Comparison of ENCODE assay signal across 1 cellular context in the genomic region with DNA sequence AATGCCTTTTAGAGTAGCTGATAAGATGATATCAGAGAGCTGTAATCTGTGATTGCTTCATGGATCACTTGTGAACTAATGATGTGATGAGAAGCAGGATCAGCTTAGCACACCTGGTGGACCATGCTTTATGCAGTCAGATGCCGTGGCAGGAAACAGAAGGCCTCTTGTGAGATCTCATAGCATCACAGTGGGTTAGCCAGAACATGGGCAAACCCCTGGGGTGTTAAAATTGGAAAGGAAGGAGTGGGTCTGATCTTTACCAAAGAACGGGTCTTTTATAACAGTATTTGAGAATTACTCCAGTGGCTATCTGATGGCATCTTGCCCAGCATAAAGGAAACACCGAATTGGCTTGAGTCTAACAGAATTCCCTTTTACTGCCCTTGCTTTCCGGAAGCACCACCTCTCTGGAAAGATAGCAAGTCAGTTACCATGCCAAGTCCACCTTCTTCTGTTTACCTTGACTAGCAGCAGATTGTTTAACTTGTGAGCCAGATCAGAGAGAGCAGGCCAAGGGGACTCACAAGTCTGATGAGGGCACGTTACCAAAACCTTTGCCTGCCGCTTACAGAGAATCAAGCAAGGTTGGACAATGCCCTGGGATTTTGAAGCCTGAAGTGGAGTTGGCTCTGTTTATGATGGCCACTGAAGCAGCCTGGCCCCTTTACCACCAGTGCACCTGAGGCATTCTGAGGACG.
TF ChIP-seq lines count a peak whose summit lies in the region.

No MANE protein-coding gene starts in this region.

TF ChIP-seq in HepG2, 621 proteins besides CTCF, POLR2A, EP300 and RAD21 (continued from another document and continues in another):
- no peak for TF ChIP-seq KIAA2018 (CRISPR knock-in tag; IDR thresholded peaks at IDR 0.05; ENCODE audit: borderline replicate concordance)
- TF ChIP-seq MEIS2 (CRISPR knock-in tag; IDR thresholded peaks at IDR 0.05): no peak
- TF ChIP-seq, protein P1, sequence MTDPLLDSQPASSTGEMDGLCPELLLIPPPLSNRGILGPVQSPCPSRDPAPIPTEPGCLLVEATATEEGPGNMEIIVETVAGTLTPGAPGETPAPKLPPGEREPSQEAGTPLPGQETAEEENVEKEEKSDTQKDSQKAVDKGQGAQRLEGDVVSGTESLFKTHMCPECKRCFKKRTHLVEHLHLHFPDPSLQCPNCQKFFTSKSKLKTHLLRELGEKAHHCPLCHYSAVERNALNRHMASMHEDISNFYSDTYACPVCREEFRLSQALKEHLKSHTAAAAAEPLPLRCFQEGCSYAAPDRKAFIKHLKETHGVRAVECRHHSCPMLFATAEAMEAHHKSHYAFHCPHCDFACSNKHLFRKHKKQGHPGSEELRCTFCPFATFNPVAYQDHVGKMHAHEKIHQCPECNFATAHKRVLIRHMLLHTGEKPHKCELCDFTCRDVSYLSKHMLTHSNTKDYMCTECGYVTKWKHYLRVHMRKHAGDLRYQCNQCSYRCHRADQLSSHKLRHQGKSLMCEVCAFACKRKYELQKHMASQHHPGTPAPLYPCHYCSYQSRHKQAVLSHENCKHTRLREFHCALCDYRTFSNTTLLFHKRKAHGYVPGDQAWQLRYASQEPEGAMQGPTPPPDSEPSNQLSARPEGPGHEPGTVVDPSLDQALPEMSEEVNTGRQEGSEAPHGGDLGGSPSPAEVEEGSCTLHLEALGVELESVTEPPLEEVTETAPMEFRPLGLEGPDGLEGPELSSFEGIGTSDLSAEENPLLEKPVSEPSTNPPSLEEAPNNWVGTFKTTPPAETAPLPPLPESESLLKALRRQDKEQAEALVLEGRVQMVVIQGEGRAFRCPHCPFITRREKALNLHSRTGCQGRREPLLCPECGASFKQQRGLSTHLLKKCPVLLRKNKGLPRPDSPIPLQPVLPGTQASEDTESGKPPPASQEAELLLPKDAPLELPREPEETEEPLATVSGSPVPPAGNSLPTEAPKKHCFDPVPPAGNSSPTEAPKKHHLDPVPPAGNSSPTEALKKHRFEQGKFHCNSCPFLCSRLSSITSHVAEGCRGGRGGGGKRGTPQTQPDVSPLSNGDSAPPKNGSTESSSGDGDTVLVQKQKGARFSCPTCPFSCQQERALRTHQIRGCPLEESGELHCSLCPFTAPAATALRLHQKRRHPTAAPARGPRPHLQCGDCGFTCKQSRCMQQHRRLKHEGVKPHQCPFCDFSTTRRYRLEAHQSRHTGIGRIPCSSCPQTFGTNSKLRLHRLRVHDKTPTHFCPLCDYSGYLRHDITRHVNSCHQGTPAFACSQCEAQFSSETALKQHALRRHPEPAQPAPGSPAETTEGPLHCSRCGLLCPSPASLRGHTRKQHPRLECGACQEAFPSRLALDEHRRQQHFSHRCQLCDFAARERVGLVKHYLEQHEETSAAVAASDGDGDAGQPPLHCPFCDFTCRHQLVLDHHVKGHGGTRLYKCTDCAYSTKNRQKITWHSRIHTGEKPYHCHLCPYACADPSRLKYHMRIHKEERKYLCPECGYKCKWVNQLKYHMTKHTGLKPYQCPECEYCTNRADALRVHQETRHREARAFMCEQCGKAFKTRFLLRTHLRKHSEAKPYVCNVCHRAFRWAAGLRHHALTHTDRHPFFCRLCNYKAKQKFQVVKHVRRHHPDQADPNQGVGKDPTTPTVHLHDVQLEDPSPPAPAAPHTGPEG (CRISPR knock-in tag; IDR thresholded peaks at IDR 0.05): no peak
- peak; percentile 56; the same call in 1 of the 2 replicates for TF ChIP-seq TBX2 (CRISPR knock-in tag; IDR thresholded peaks at IDR 0.05; ENCODE audit: borderline replicate concordance)
- TF ChIP-seq ZNF20 (CRISPR knock-in tag; IDR thresholded peaks at IDR 0.05): no peak
- peak; percentile 38; the same call in 1 of the 2 replicates for TF ChIP-seq DMAP1 (CRISPR knock-in tag; IDR thresholded peaks at IDR 0.05)
- TF ChIP-seq ATF5 (CRISPR knock-in tag; IDR thresholded peaks at IDR 0.05; ENCODE audit: low read depth): no peak
- no peak for TF ChIP-seq ELF4 (CRISPR knock-in tag; IDR thresholded peaks at IDR 0.05; ENCODE audit: borderline replicate concordance)
- peak; percentile 42; the same call in 1 of the 2 replicates for TF ChIP-seq GFI1 (CRISPR knock-in tag; IDR thresholded peaks at IDR 0.05; ENCODE audit: borderline replicate concordance)
- TF ChIP-seq ZUFSP (CRISPR knock-in tag; IDR thresholded peaks at IDR 0.05; ENCODE audit: borderline replicate concordance): no peak
- TF ChIP-seq ZNF580 (CRISPR knock-in tag; IDR thresholded peaks at IDR 0.05; ENCODE audit: borderline replicate concordance, low read depth): no peak
- no peak for TF ChIP-seq FLYWCH1 (CRISPR knock-in tag; IDR thresholded peaks at IDR 0.05)
- TF ChIP-seq ZNF317 (CRISPR knock-in tag; IDR thresholded peaks at IDR 0.05): 0 out of 2 replicates have a peak, but pooled peaks have one; percentile 29
- TF ChIP-seq, protein P2, sequence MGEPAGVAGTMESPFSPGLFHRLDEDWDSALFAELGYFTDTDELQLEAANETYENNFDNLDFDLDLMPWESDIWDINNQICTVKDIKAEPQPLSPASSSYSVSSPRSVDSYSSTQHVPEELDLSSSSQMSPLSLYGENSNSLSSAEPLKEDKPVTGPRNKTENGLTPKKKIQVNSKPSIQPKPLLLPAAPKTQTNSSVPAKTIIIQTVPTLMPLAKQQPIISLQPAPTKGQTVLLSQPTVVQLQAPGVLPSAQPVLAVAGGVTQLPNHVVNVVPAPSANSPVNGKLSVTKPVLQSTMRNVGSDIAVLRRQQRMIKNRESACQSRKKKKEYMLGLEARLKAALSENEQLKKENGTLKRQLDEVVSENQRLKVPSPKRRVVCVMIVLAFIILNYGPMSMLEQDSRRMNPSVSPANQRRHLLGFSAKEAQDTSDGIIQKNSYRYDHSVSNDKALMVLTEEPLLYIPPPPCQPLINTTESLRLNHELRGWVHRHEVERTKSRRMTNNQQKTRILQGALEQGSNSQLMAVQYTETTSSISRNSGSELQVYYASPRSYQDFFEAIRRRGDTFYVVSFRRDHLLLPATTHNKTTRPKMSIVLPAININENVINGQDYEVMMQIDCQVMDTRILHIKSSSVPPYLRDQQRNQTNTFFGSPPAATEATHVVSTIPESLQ (CRISPR knock-in tag; conservative IDR thresholded peaks at IDR 0.05): no peak
- TF ChIP-seq ZFYVE20 (CRISPR knock-in tag; IDR thresholded peaks at IDR 0.05; ENCODE audit: borderline replicate concordance, low read depth): no peak
- TF ChIP-seq NFIC (IDR thresholded peaks at IDR 0.05; ENCODE audit: low read length): no peak
- TF ChIP-seq FOXA3 (CRISPR knock-in tag; IDR thresholded peaks at IDR 0.05): peak; percentile 82
- TF ChIP-seq ZNF205 (CRISPR knock-in tag; IDR thresholded peaks at IDR 0.05): no peak
- peak; percentile 55; the same call in 1 of the 2 replicates for TF ChIP-seq ZFY (CRISPR knock-in tag; IDR thresholded peaks at IDR 0.05)
- peak; percentile 84 for TF ChIP-seq ELF3 (CRISPR knock-in tag; IDR thresholded peaks at IDR 0.05)
- no peak for TF ChIP-seq ZNF225 (CRISPR knock-in tag; IDR thresholded peaks at IDR 0.05)
- no peak for TF ChIP-seq ZFP36L2 (CRISPR knock-in tag; IDR thresholded peaks at IDR 0.05)
- no peak for TF ChIP-seq FOXC1 (CRISPR knock-in tag; IDR thresholded peaks at IDR 0.05; ENCODE audit: borderline replicate concordance)
- peak; percentile 67 for TF ChIP-seq SALL1 (CRISPR knock-in tag; IDR thresholded peaks at IDR 0.05)
- TF ChIP-seq DBP (CRISPR knock-in tag; IDR thresholded peaks at IDR 0.05; ENCODE audit: not compliant biosample characterization): no peak
- TF ChIP-seq ZBTB25 (CRISPR knock-in tag; IDR thresholded peaks at IDR 0.05): no peak
